16 cellular contexts compared by ENCODE assay signal in the genomic region with DNA sequence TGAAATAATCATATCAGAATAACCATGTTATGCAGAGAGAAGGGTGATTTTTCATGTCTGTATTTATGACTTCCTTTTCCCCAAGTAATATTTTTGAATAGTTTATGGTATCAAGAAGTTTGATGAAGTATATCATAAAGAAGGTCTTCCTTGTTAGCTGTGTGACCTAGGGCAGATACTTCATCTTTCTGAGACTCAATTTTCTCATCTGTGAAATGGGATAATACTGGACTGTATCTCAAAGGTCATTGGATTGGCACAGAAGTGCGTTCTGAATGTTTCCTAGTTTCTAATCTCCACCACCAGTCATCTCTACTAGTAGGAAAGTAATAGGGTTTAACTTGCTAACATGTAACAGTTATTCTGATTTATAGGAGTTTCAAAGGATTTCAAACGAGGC. TPM values are rescaled to one million over a fixed set of nuclear protein-coding genes. Genes with fewer than 3 reads are reported as not detected.
A peak's percentile ranks its signal among the peaks of the same experiment; 100 is the strongest.
DNase-seq lines count a peak whose midpoint lies in the region; ATAC-seq lines count a peak whose summit lies in the region.
"Had no signal": no experiment of that assay in that cellular context is flagged by ENCODE, and none has a peak within 500 bp of the region (broad histone marks: within the 10 kb centered on the region; RNA-seq: fewer than 3 reads in every experiment).

No MANE protein-coding gene starts in this region.

- H3K36me3 ChIP-seq in subcutaneous abdominal adipose tissue (ENCODE audit: control insufficient read depth in 5 of 5, insufficient read depth in 5 of 5, low read length in 5 of 5), result peaks cover 0 to 7% (median 0%) of the 10 kb centered on the region in 5 donors

- H3K4me3 Mint-ChIP-seq in activated naive CD8-positive, alpha-beta T cell, result no peak overlapping the region
- H3K4me3 Mint-ChIP-seq in activated naive CD8-positive, alpha-beta T cell treated with anti-CD3 and anti-CD28 coated beads, Interleukin-2, amount 50 U/mL, for 24 hours, result no peak overlapping the region
- H3K4me3 Mint-ChIP-seq in T-cell (no peak overlapping the region), immature natural killer cell (no peak overlapping the region)
- H3K4me3 Mint-ChIP-seq in activated CD4-positive, alpha-beta memory T cell treated with anti-CD3 and anti-CD28 coated beads for 36 hours, result no peak overlapping the region
- H3K4me3 Mint-ChIP-seq: CD14-positive monocyte had no signal

- CTCF ChIA-PET in T-cell (lab: Charles Lee), result interaction anchor here (0.6 to 8.5 kb wide), 7 partner anchors 15 to 38 kb away, joined by 3 to 158 read pairs (median 6); no protein-coding TSS in a partner anchor
- CTCF ChIA-PET in activated CD4-positive, alpha-beta memory T cell treated with anti-CD3 and anti-CD28 coated beads for 36 hours (lab: Charles Lee), result interaction anchor here (0.7 to 11.0 kb wide), 5 partner anchors 12 to 129 kb away, joined by 3 to 287 read pairs (median 3); no protein-coding TSS in a partner anchor

- POLR2A ChIA-PET in T-cell (lab: Charles Lee), result no interaction called here
- POLR2A ChIA-PET in activated CD4-positive, alpha-beta memory T cell treated with anti-CD3 and anti-CD28 coated beads for 36 hours (lab: Charles Lee), result interaction anchor here (0.6 kb wide), 1 partner anchor 385 kb away, joined by 3 read pairs; no protein-coding TSS in a partner anchor

- peaks cover 9% of the 10 kb centered on the region for H3K9me3 Mint-ChIP-seq in activated naive CD8-positive, alpha-beta T cell (ENCODE audit: low read depth)
- peaks cover 14% of the 10 kb centered on the region for H3K9me3 Mint-ChIP-seq in activated naive CD8-positive, alpha-beta T cell treated with anti-CD3 and anti-CD28 coated beads, Interleukin-2, amount 50 U/mL, for 24 hours
- H3K9me3 Mint-ChIP-seq in T-cell (no peaks in the 10 kb centered on the region), immature natural killer cell (no peaks in the 10 kb centered on the region)
- peaks cover 14% of the 10 kb centered on the region for H3K9me3 Mint-ChIP-seq in activated CD4-positive, alpha-beta memory T cell treated with anti-CD3 and anti-CD28 coated beads for 36 hours

- peaks cover 86% of the 10 kb centered on the region for H3K4me1 Mint-ChIP-seq in activated naive CD8-positive, alpha-beta T cell (ENCODE audit: low read depth)
- H3K4me1 Mint-ChIP-seq in activated naive CD8-positive, alpha-beta T cell treated with anti-CD3 and anti-CD28 coated beads, Interleukin-2, amount 50 U/mL, for 24 hours, result peaks cover 78% of the 10 kb centered on the region
- H3K4me1 Mint-ChIP-seq in T-cell (peaks cover 81 to 85% (median 81%) of the 10 kb centered on the region in 3 donors), immature natural killer cell (peaks cover 68 to 80% of the 10 kb centered on the region in 2 donors)
- peaks cover 42% of the 10 kb centered on the region for H3K4me1 Mint-ChIP-seq in activated CD4-positive, alpha-beta memory T cell treated with anti-CD3 and anti-CD28 coated beads for 36 hours (ENCODE audit: low read depth)

- H3K27ac ChIP-seq in subcutaneous abdominal adipose tissue (ENCODE audit: low read depth, low read length), result peak overlapping the region; percentile 47
- H3K27ac ChIP-seq: GM23248 had no signal

- H3K9me3 ChIP-seq in subcutaneous abdominal adipose tissue (ENCODE audit: control insufficient read depth in 5 of 5, low read length in 5 of 5), result peaks cover 0 to 6% (median 0%) of the 10 kb centered on the region in 5 donors

- H3K27me3 Mint-ChIP-seq in activated naive CD8-positive, alpha-beta T cell, result no peaks in the 10 kb centered on the region
- no peaks in the 10 kb centered on the region for H3K27me3 Mint-ChIP-seq in activated naive CD8-positive, alpha-beta T cell treated with anti-CD3 and anti-CD28 coated beads, Interleukin-2, amount 50 U/mL, for 24 hours
- H3K27me3 Mint-ChIP-seq in T-cell, result no peaks in the 10 kb centered on the region
- H3K27me3 Mint-ChIP-seq in immature natural killer cell (ENCODE audit: low read depth in 3 of 3), result peaks cover 4 to 7% (median 4%) of the 10 kb centered on the region in 3 donors
- H3K27me3 Mint-ChIP-seq in activated CD4-positive, alpha-beta memory T cell treated with anti-CD3 and anti-CD28 coated beads for 36 hours, result no peaks in the 10 kb centered on the region

- H3K27me3 ChIP-seq in subcutaneous abdominal adipose tissue (ENCODE audit: control insufficient read depth in 5 of 5, insufficient read depth in 4 of 5, low read length in 5 of 5), result no peaks in the 10 kb centered on the region

- no peak overlapping the region for H3K4me3 ChIP-seq in subcutaneous abdominal adipose tissue (ENCODE audit: low read depth in 1 of 5, low read length in 5 of 5)
- H3K4me3 ChIP-seq: A549, GM23248 had no signal

- H3K4me1 ChIP-seq in subcutaneous abdominal adipose tissue (ENCODE audit: control insufficient read depth in 5 of 5, insufficient read depth in 5 of 5, low read length in 5 of 5), result peaks cover 0 to 35% (median 31%) of the 10 kb centered on the region in 5 donors

- H3K27ac Mint-ChIP-seq in activated naive CD8-positive, alpha-beta T cell, result peak overlapping the region; percentile 66
- no peak overlapping the region for H3K27ac Mint-ChIP-seq in activated naive CD8-positive, alpha-beta T cell treated with anti-CD3 and anti-CD28 coated beads, Interleukin-2, amount 50 U/mL, for 24 hours
- H3K27ac Mint-ChIP-seq in T-cell, result peak overlapping the region; percentile 88 to 92
- peak overlapping the region in 5 of 6 donors; percentile 14 to 80 (median 51) for H3K27ac Mint-ChIP-seq in immature natural killer cell
- H3K27ac Mint-ChIP-seq in activated CD4-positive, alpha-beta memory T cell treated with anti-CD3 and anti-CD28 coated beads for 36 hours, result no peak overlapping the region

- H3K36me3 Mint-ChIP-seq in activated naive CD8-positive, alpha-beta T cell, result peaks cover 14% of the 10 kb centered on the region
- peaks cover 51% of the 10 kb centered on the region for H3K36me3 Mint-ChIP-seq in activated naive CD8-positive, alpha-beta T cell treated with anti-CD3 and anti-CD28 coated beads, Interleukin-2, amount 50 U/mL, for 24 hours (ENCODE audit: low read depth)
- H3K36me3 Mint-ChIP-seq in T-cell (peaks cover 20% of the 10 kb centered on the region), immature natural killer cell (peaks cover 20 to 33% (median 24%) of the 10 kb centered on the region in 3 donors)
- H3K36me3 Mint-ChIP-seq in activated CD4-positive, alpha-beta memory T cell treated with anti-CD3 and anti-CD28 coated beads for 36 hours, result peaks cover 14% of the 10 kb centered on the region

- no peak for DNase-seq in activated naive CD8-positive, alpha-beta T cell treated with anti-CD3 and anti-CD28 coated beads, Interleukin-2, amount 50 U/mL, for 24 hours
- DNase-seq in T-cell, result no peak
- no peak for DNase-seq in immature natural killer cell
- no peak for DNase-seq in activated CD4-positive, alpha-beta memory T cell treated with anti-CD3 and anti-CD28 coated beads for 36 hours
- DNase-seq in NCI-H1436 (lab: John Stamatoyannopoulos, UW), result no peak
- DNase-seq in posterior cingulate gyrus, result no peak
- DNase-seq: GM23248, NCI-H345, NCI-H526 treated with DMSO at 0.1 percent for 48 hours, OCI-M1, RPMI8226 had no signal

- ATAC-seq in activated naive CD8-positive, alpha-beta T cell treated with anti-CD3 and anti-CD28 coated beads, Interleukin-2, amount 50 U/mL, for 24 hours, result no peak
- no peak for ATAC-seq in T-cell (replicated peaks in 1 of 4)
- ATAC-seq: A549, HCT116 had no signal

- H3K9ac ChIP-seq in subcutaneous abdominal adipose tissue (ENCODE audit: low read length in 5 of 5), result no peak overlapping the region
- H3K9ac ChIP-seq: GM23248 had no signal

- intact Hi-C loops in activated CD4-positive, alpha-beta memory T cell treated with anti-CD3 and anti-CD28 coated beads for 36 hours (cut with micrococcal nuclease), result loop anchor here (10.0 kb wide), 1 partner anchor 308 kb away; the partner anchor contains the start of genes UGT1A4 and UGT1A5
- intact Hi-C loops in posterior cingulate gyrus (cut with DNase I), result no loop called here

RNA-seq across cellular contexts. Expression of gene DGKD, which starts 52.6 kb away (rescaled TPM):
- 100 to 1,000 TPM; 143 to 254 (median 163) TPM for total RNA-seq in T-cell
- polyA plus RNA-seq in immature natural killer cell, result 10 to 100 TPM; 15.9 to 60.6 (median 21.3) TPM
- 10 to 100 TPM; 44.2 to 46.4 TPM for total RNA-seq in activated CD4-positive, alpha-beta memory T cell treated with anti-CD3 and anti-CD28 coated beads for 36 hours

Comparison
In these comparisons a context has a peak if more than half of its experiments do, and no peak if none do; other contexts are left out.
1. H3K27ac Mint-ChIP-seq: peak in activated naive CD8-positive, alpha-beta T cell (single experiment), T-cell (2 of 2) and immature natural killer cell (5 of 6); none in activated naive CD8-positive, alpha-beta T cell treated with anti-CD3 and anti-CD28 coated beads, Interleukin-2, amount 50 U/mL, for 24 hours (single experiment) and activated CD4-positive, alpha-beta memory T cell treated with anti-CD3 and anti-CD28 coated beads for 36 hours (single experiment).